Comparison of ENCODE assay signal across 8 cellular contexts in the genomic region with DNA sequence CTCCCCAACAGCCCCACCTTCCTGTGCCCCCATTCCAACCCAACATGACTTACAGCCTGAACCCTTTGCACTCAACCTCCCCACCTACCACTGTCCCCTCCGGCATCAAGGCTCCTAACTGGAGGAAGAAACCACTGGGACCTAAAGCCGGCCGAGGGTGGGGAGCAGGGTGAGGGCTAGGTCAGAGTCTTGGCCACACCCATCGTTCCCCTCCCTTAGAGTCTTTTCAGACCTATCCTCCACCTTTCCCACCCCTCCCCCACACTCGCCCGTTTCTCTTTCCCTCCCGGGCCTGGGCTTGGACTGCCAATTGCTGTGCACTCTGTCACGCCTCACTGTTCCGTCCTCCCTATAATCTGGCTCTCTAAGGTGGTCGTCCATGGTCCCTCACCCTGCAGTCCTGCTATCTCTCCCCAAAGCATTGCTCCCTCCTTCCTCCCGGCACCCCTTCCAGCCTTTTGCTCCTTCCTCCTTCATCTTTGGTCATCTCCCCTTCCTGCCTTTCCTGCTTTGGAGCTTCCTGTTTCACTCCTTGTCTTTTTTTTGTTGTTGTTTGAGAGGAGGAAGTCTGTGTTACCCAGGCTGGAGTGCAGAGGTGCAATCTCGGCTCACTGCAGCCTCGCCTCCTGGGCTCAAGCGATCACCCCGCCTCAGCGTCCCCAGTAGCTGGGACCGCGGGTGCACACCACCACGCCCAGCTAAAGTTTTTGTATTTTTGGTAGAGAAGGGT. TPM values are rescaled to one million over a fixed set of nuclear protein-coding genes. Genes with fewer than 3 reads are reported as not detected.
DNase-seq lines count a peak whose midpoint lies in the region; ATAC-seq and TF ChIP-seq lines count a peak whose summit lies in the region.

No MANE protein-coding gene starts in this region.

- ATAC-seq in HG03469 (IDR thresholded peaks at IDR 0.05; ENCODE audit: unreplicated experiment), result no peak

- peak overlapping the region; percentile 85 for H3K4me2 ChIP-seq in hepatocyte

- peaks cover 29% of the 10 kb centered on the region for H3K79me2 ChIP-seq in hepatocyte

- H3K9me3 ChIP-seq in WERI-Rb-1 (ENCODE audit: severe bottlenecking), result no peaks in the 10 kb centered on the region
- no peaks in the 10 kb centered on the region for H3K9me3 ChIP-seq in hepatocyte (ENCODE audit: low read depth)
- H3K9me3 ChIP-seq in spleen, result no peaks in the 10 kb centered on the region
- H3K9me3 ChIP-seq in MG63, result no peaks in the 10 kb centered on the region

- H3K27ac ChIP-seq in WERI-Rb-1 (peak overlapping the region; percentile 42), hepatocyte (peak overlapping the region; percentile 98), spleen (peak overlapping the region in 1 of 8 donors; percentile 8)

- H3K36me3 ChIP-seq in WERI-Rb-1, result peaks cover 15% of the 10 kb centered on the region
- no peaks in the 10 kb centered on the region for H3K36me3 ChIP-seq in hepatocyte (replicated peaks; ENCODE audit: insufficient read depth, low read depth)
- peaks cover 0 to 19% (median 11%) of the 10 kb centered on the region in 6 donors for H3K36me3 ChIP-seq in spleen
- H3K36me3 ChIP-seq in MG63, result peaks cover 8% of the 10 kb centered on the region; the same call in 1 of the 2 replicates

- intact Hi-C loops in spleen (cut with DNase I; ENCODE audit: low total_unique reads), result no loop called here

- H3K4me1 ChIP-seq in hepatocyte (ENCODE audit: insufficient read depth) (peaks cover 27% of the 10 kb centered on the region), spleen (peaks cover 22 to 38% (median 35%) of the 10 kb centered on the region in 6 donors)

- no peaks in the 10 kb centered on the region for H3K27me3 ChIP-seq in WERI-Rb-1 (ENCODE audit: insufficient read depth, low read depth, severe bottlenecking)
- peaks cover 5% of the 10 kb centered on the region for H3K27me3 ChIP-seq in hepatocyte
- H3K27me3 ChIP-seq in spleen (replicated peaks in 1 of 7), result peaks cover 3 to 78% (median 27%) of the 10 kb centered on the region in 7 donors
- H3K27me3 ChIP-seq in MG63, result no peaks in the 10 kb centered on the region

- H2AFZ ChIP-seq in hepatocyte, result peak overlapping the region; percentile 67

- no peak for TF ChIP-seq POLR2A in spleen (IDR thresholded peaks at IDR 0.05)

- DNase-seq in activated CD8-positive, alpha-beta memory T cell treated with anti-CD3 and anti-CD28 coated beads for 24 hours, result peak; percentile 68
- no peak for DNase-seq in activated CD8-positive, alpha-beta memory T cell treated with anti-CD3 and anti-CD28 coated beads, Interleukin-2, amount 50 U/mL, for 4 hours
- peak; percentile 57 for DNase-seq in WERI-Rb-1
- peak; percentile 88 for DNase-seq in hepatocyte (ENCODE audit: low spot score)
- no peak for DNase-seq in spleen
- no peak for DNase-seq in MG63
- DNase-seq in DMS 273 (lab: John Stamatoyannopoulos, UW; ENCODE audit: unreplicated experiment), result no peak

- no peaks in the 10 kb centered on the region for H4K20me1 ChIP-seq in hepatocyte (ENCODE audit: insufficient read depth, poor library complexity, severe bottlenecking)

- H3K9me2 ChIP-seq in hepatocyte (replicated peaks; ENCODE audit: insufficient read depth), result no peaks in the 10 kb centered on the region

- TF ChIP-seq CTCF in WERI-Rb-1 (IDR thresholded peaks at IDR 0.05; ENCODE audit: low read depth, low read length) (no peak), hepatocyte (IDR thresholded peaks at IDR 0.05; ENCODE audit: poor library complexity) (no peak), spleen (IDR thresholded peaks at IDR 0.05 in 8 of 11, conservative IDR thresholded peaks at IDR 0.05 in 3 of 11) (no peak)

- no peak overlapping the region for H3K4me3 ChIP-seq in WERI-Rb-1 (ENCODE audit: low read depth, low read length)
- H3K4me3 ChIP-seq in hepatocyte, result peak overlapping the region; percentile 46
- peak overlapping the region in 6 of 8 donors; percentile 16 to 78 (median 22) for H3K4me3 ChIP-seq in spleen
- H3K4me3 ChIP-seq in MG63, result no peak overlapping the region

- 17% methylated on average over 16 of the region's 19 CpGs for WGBS in hepatocyte (ENCODE audit: low lambda C conversion rate, missing lambda C conversion rate)
- WGBS in spleen, 5 donors, result 4 to 10% (median 7%) methylated on average over 19 of the region's 19 CpGs

RNA-seq across cellular contexts. Expression of a gene that starts 1.0 kb away (rescaled TPM):
- 169 and 197 TPM in 2 replicates for total RNA-seq in hepatocyte
- polyA plus RNA-seq in hepatocyte, result 290 and 341 TPM in 2 replicates
- total RNA-seq in spleen, result 1 to 10 TPM in 6 of 7 donors, under 1 TPM in 1; 0.74 to 6.6 (median 2.4) TPM
- 1 to 10 TPM; 2.9 to 6.0 (median 4.3) TPM for polyA plus RNA-seq in spleen
- total RNA-seq in MG63 (2014; rRNA removed; shearing (Covaris generic); ENCODE audit: low replicate concordance), result not detected in 2 replicates

RNA-seq across cellular contexts. Expression of a gene that starts 11.2 kb away (rescaled TPM):
- total RNA-seq in hepatocyte (30.4 and 30.6 TPM in 2 replicates), spleen (10 to 100 TPM; 22.1 to 40.3 (median 36.3) TPM)
- polyA plus RNA-seq in hepatocyte (38.0 and 49.6 TPM in 2 replicates), spleen (10 to 100 TPM; 36.2 to 40.2 (median 37.2) TPM)
- total RNA-seq in MG63 (2014; rRNA removed; shearing (Covaris generic); ENCODE audit: low replicate concordance), result 24.1 and 36.4 TPM in 2 replicates

RNA-seq across cellular contexts. Expression of a gene that starts 11.7 kb away (rescaled TPM):
- total RNA-seq in hepatocyte, result 44.6 and 62.7 TPM in 2 replicates
- 86.9 and 96.7 TPM in 2 replicates for polyA plus RNA-seq in hepatocyte
- total RNA-seq in spleen, result 100 to 1,000 TPM in 4 of 7 donors, 10 to 100 TPM in 3; 83.1 to 133 (median 119) TPM
- 100 to 1,000 TPM in 1 of 3 donors, 10 to 100 TPM in 2; 69.3 to 104 (median 86.1) TPM for polyA plus RNA-seq in spleen
- 7.8 and 24.7 TPM in 2 replicates for total RNA-seq in MG63 (2014; rRNA removed; shearing (Covaris generic); ENCODE audit: low replicate concordance)

RNA-seq across cellular contexts. Expression of a gene that starts 18.3 kb away (rescaled TPM):
- 0.88 and 1.6 TPM in 2 replicates for total RNA-seq in hepatocyte
- polyA plus RNA-seq in hepatocyte, result 0.42 and 0.89 TPM in 2 replicates
- 1 to 10 TPM in 1 of 7 donors, under 1 TPM in 6; 0.39 to 1.6 (median 0.51) TPM for total RNA-seq in spleen
- under 1 TPM; 0.07 to 0.56 (median 0.29) TPM for polyA plus RNA-seq in spleen
- not detected in 2 replicates for total RNA-seq in MG63 (2014; rRNA removed; shearing (Covaris generic); ENCODE audit: low replicate concordance)

RNA-seq across cellular contexts. Expression of a gene that starts 21.0 kb away (rescaled TPM):
- 309 and 327 TPM in 2 replicates for total RNA-seq in hepatocyte
- polyA plus RNA-seq in hepatocyte, result 992 and 1,031 TPM in 2 replicates
- total RNA-seq in spleen, result 100 to 1,000 TPM; 222 to 519 (median 438) TPM
- polyA plus RNA-seq in spleen, result 100 to 1,000 TPM; 755 to 855 (median 822) TPM
- 36.7 and 148 TPM in 2 replicates for total RNA-seq in MG63 (2014; rRNA removed; shearing (Covaris generic); ENCODE audit: low replicate concordance)

Comparison
In these comparisons a context has a peak if more than half of its experiments do, and no peak if none do; other contexts are left out.
1. DNase-seq: peak in activated CD8-positive, alpha-beta memory T cell treated with anti-CD3 and anti-CD28 coated beads for 24 hours (single experiment), WERI-Rb-1 (single experiment) and hepatocyte (single experiment); none in activated CD8-positive, alpha-beta memory T cell treated with anti-CD3 and anti-CD28 coated beads, Interleukin-2, amount 50 U/mL, for 4 hours (single experiment), spleen (single experiment), MG63 (single experiment) and DMS 273 (single experiment).
2. H3K4me3 ChIP-seq: peak in hepatocyte (single experiment) and spleen (6 of 8); none in WERI-Rb-1 (single experiment) and MG63 (single experiment).
3. RNA of a gene that starts 1.0 kb away (total RNA-seq): 169 to 197 TPM in hepatocyte; 0.74 to 6.6 TPM in spleen and not detected in MG63; every median in the first group is over 10 times any median in the second.